In genomic region chr13:74246398-74246975, GRCh38 we compare ENCODE assay signal across 10 cellular contexts.
DNase-seq lines count a peak whose midpoint lies in the region; ATAC-seq, FAIRE-seq and TF ChIP-seq lines count a peak whose summit lies in the region.
"Had no signal": no experiment of that assay in that cellular context is flagged by ENCODE, and none has a peak within 500 bp of the region (broad histone marks: within the 10 kb centered on the region; RNA-seq: fewer than 3 reads in every experiment).

No MANE protein-coding gene starts in this region.

- intact Hi-C loops in spleen (cut with DNase I; ENCODE audit: low total_unique reads), result no loop called here

- peaks cover 0 to 7% (median 0%) of the 10 kb centered on the region in 8 donors for H3K9me3 ChIP-seq in spleen
- H3K9me3 ChIP-seq: esophagus squamous epithelium had no signal

- H3K36me3 ChIP-seq in spleen, result no peaks in the 10 kb centered on the region
- H3K36me3 ChIP-seq: esophagus squamous epithelium had no signal

- H3K27me3 ChIP-seq in spleen (replicated peaks in 1 of 7), result no peaks in the 10 kb centered on the region
- H3K27me3 ChIP-seq: esophagus squamous epithelium had no signal

- no peak for FAIRE-seq in urothelium cell line (lab: Jason Lieb, UNC)

- H3K4me1 ChIP-seq in spleen, result peaks cover 0 to 23% (median under 1%) of the 10 kb centered on the region in 6 donors
- H3K4me1 ChIP-seq: esophagus squamous epithelium had no signal

- H3K27ac ChIP-seq in spleen, result peak overlapping the region; percentile 12 to 86 (median 54)
- H3K27ac ChIP-seq: esophagus squamous epithelium had no signal

- TF ChIP-seq POLR2A in spleen (IDR thresholded peaks at IDR 0.05), result no peak

- no peak for ATAC-seq in GM18907 (IDR thresholded peaks at IDR 0.05; ENCODE audit: unreplicated experiment)

- WGBS in spleen, 5 donors, result 59 to 74% (median 70%) methylated on average over 9 of the region's 9 CpGs

- no peak for TF ChIP-seq CTCF in fibroblast of the aortic adventitia (IDR thresholded peaks at IDR 0.05; ENCODE audit: insufficient read depth, low read length)
- TF ChIP-seq CTCF in spleen (IDR thresholded peaks at IDR 0.05 in 8 of 11, conservative IDR thresholded peaks at IDR 0.05 in 3 of 11), result no peak

- H3K4me3 ChIP-seq in fibroblast of the aortic adventitia (ENCODE audit: low read depth, low read length), result no peak overlapping the region
- H3K4me3 ChIP-seq in spleen, result peak overlapping the region in 1 of 8 donors; percentile 4
- H3K4me3 ChIP-seq: esophagus squamous epithelium had no signal

- peak; percentile 45 for DNase-seq in LHCN-M2 (ENCODE audit: low read depth)
- DNase-seq in activated T-cell treated with anti-CD3 and anti-CD28 coated beads, Interleukin-2, amount 50 U/mL, for 1 hour, result peak; percentile 36
- DNase-seq in fibroblast of the aortic adventitia (ENCODE audit: low read depth), result peak; percentile 64
- DNase-seq in spleen, result no peak
- no peak for DNase-seq in AG20443 (ENCODE audit: low spot score)
- DNase-seq in urothelium cell line (ENCODE audit: low spot score), result no peak
- no peak for DNase-seq in NCI-H1417 (lab: John Stamatoyannopoulos, UW)
- DNase-seq: esophagus squamous epithelium, SW 1271 had no signal

Comparison
In these comparisons a context has a peak if more than half of its experiments do, and no peak if none do; other contexts are left out.
1. DNase-seq: peak in LHCN-M2 (single experiment), activated T-cell treated with anti-CD3 and anti-CD28 coated beads, Interleukin-2, amount 50 U/mL, for 1 hour (single experiment) and fibroblast of the aortic adventitia (single experiment); none in spleen (single experiment), AG20443 (single experiment), urothelium cell line (single experiment) and NCI-H1417 (0 of 3).